8 cellular contexts compared by ENCODE assay signal in genomic region chr16:31094424-31095120, GRCh38. TPM values are rescaled to one million over a fixed set of nuclear protein-coding genes. Genes with fewer than 3 reads are reported as not detected.
A peak's percentile ranks its signal among the peaks of the same experiment; 100 is the strongest.
DNase-seq lines count a peak whose midpoint lies in the region; ATAC-seq and TF ChIP-seq lines count a peak whose summit lies in the region.

TSS of gene VKORC1 (minus strand) at chr16:31094797. CDS start at chr16:31094729, 68 bp downstream.

- H3K9me3 Mint-ChIP-seq in activated CD4-positive, alpha-beta T cell treated with anti-CD3 and anti-CD28 coated beads for 36 hours (ENCODE audit: low read depth), result no peaks in the 10 kb centered on the region

- intact Hi-C loops in activated CD4-positive, alpha-beta T cell treated with anti-CD3 and anti-CD28 coated beads for 36 hours (cut with DNase I, micrococcal nuclease), result loop anchor here (1.0 to 10.0 kb wide), 13 partner anchors 20 to 365 kb away; partner anchors contain the start of genes HSD3B7 (in 2 of the 2), KAT8 (in 2 of the 2), ZNF646 (in 2 of the 2) and ZNF668 (in 2 of the 2)

- DNase-seq in AML-193 (lab: John Stamatoyannopoulos, UW), result peak; percentile 95 to 96
- DNase-seq in NCI-H510A (lab: John Stamatoyannopoulos, UW), result peak; percentile 98
- peak; percentile 96 for DNase-seq in activated CD4-positive, alpha-beta T cell treated with anti-CD3 and anti-CD28 coated beads for 36 hours
- DNase-seq in choroid plexus epithelial cell (ENCODE audit: low read depth), result peak; percentile 99
- DNase-seq in kidney tubule cell (ENCODE audit: low spot score), result peak; percentile 99
- peak; percentile 77 to 89 (median 80) for DNase-seq in stimulated activated CD4-positive, alpha-beta T cell treated with anti-CD3 and anti-CD28 coated beads, Interleukin-1b, Interleukin-23, amount 100 ng/mL, for 24 hours (ENCODE audit: low read depth in 4 of 4, low spot score in 1 of 4)

- peak within 1 kb of the TSS; percentile 89 for H3K27ac Mint-ChIP-seq in activated CD4-positive, alpha-beta T cell treated with anti-CD3 and anti-CD28 coated beads for 36 hours

- CTCF ChIA-PET in activated CD4-positive, alpha-beta T cell treated with anti-CD3 and anti-CD28 coated beads for 36 hours (lab: Charles Lee), result interaction anchor here (2.4 kb wide), 1 partner anchor 21 kb away, joined by 7 read pairs; the partner anchor contains the start of genes ZNF646 and ZNF668

- peak within 1 kb of the TSS; percentile 98 for H3K4me3 Mint-ChIP-seq in activated CD4-positive, alpha-beta T cell treated with anti-CD3 and anti-CD28 coated beads for 36 hours

- peak; percentile 81 for ATAC-seq in GM19043 (IDR thresholded peaks at IDR 0.05; ENCODE audit: low read depth, unreplicated experiment)
- peak; percentile 78 for ATAC-seq in HG03378 (IDR thresholded peaks at IDR 0.05; ENCODE audit: unreplicated experiment)
- peak; percentile 92 for ATAC-seq in activated CD4-positive, alpha-beta T cell treated with anti-CD3 and anti-CD28 coated beads for 36 hours

- POLR2A ChIA-PET in activated CD4-positive, alpha-beta T cell treated with anti-CD3 and anti-CD28 coated beads for 36 hours (lab: Charles Lee), result interaction anchor here (0.9 kb wide), 1 partner anchor 23 kb away, joined by 7 read pairs; the partner anchor contains the start of gene KAT8

- H3K36me3 Mint-ChIP-seq in activated CD4-positive, alpha-beta T cell treated with anti-CD3 and anti-CD28 coated beads for 36 hours (ENCODE audit: low read depth), result peaks cover 21% of the 10 kb centered on the region

- H3K4me3 ChIP-seq in choroid plexus epithelial cell (ENCODE audit: low read depth, low read length), result peak within 1 kb of the TSS; percentile 95

- H3K27me3 Mint-ChIP-seq in activated CD4-positive, alpha-beta T cell treated with anti-CD3 and anti-CD28 coated beads for 36 hours, result no peaks in the 10 kb centered on the region

- TF ChIP-seq CTCF in choroid plexus epithelial cell (conservative IDR thresholded peaks at IDR 0.05; ENCODE audit: low read depth, low read length), result no peak

- peaks cover 25% of the 10 kb centered on the region for H3K4me1 Mint-ChIP-seq in activated CD4-positive, alpha-beta T cell treated with anti-CD3 and anti-CD28 coated beads for 36 hours

RNA-seq across cellular contexts. Expression of gene VKORC1, which starts in this region (rescaled TPM):
- 10 to 100 TPM; 59.6 to 64.2 TPM for total RNA-seq in activated CD4-positive, alpha-beta T cell treated with anti-CD3 and anti-CD28 coated beads for 36 hours

Comparison
In these comparisons a context has a peak if more than half of its experiments do, and no peak if none do; other contexts are left out.
1. Peak in every context shown above with its lines: DNase-seq, ATAC-seq and H3K4me3 ChIP-seq.